ENCODE assay signal across 2 cellular contexts in genomic region chr10:77448226-77448625, GRCh38.
TF ChIP-seq lines count a peak whose summit lies in the region.

No MANE protein-coding gene starts in this region.

TF ChIP-seq in SK-N-SH, 30 proteins besides CTCF, POLR2A, EP300 and RAD21 (continued from another document):
- TF ChIP-seq ZBTB33 (IDR thresholded peaks at IDR 0.05; ENCODE audit: borderline replicate concordance, low read depth): no peak
- no peak for TF ChIP-seq SMC3 (IDR thresholded peaks at IDR 0.05; ENCODE audit: low read depth, low read length)
- TF ChIP-seq MAX (IDR thresholded peaks at IDR 0.05; ENCODE audit: low read depth): no peak
- TF ChIP-seq GABPA (IDR thresholded peaks at IDR 0.05; ENCODE audit: low read depth): no peak
- no peak for TF ChIP-seq RXRA (IDR thresholded peaks at IDR 0.05; ENCODE audit: borderline replicate concordance, low read depth)
- TF ChIP-seq IRF3 (IDR thresholded peaks at IDR 0.05; ENCODE audit: low read depth, low read length): no peak

TF ChIP-seq in HepG2, 621 proteins besides CTCF, POLR2A, EP300 and RAD21 (continued from another document):
- no peak for TF ChIP-seq MAX (IDR thresholded peaks at IDR 0.05)
- no peak for TF ChIP-seq ZFY (CRISPR knock-in tag; IDR thresholded peaks at IDR 0.05)
- TF ChIP-seq ZNF563 (CRISPR knock-in tag; IDR thresholded peaks at IDR 0.05): no peak
- TF ChIP-seq ZNF282 (IDR thresholded peaks at IDR 0.05; ENCODE audit: partially characterized antibody): no peak
- TF ChIP-seq NFKBIZ (CRISPR knock-in tag; IDR thresholded peaks at IDR 0.05): no peak
- TF ChIP-seq ARID5B (CRISPR knock-in tag; IDR thresholded peaks at IDR 0.05): no peak
- TF ChIP-seq ZNF510 (CRISPR knock-in tag; IDR thresholded peaks at IDR 0.05; ENCODE audit: low read depth): no peak
